In the genomic region with DNA sequence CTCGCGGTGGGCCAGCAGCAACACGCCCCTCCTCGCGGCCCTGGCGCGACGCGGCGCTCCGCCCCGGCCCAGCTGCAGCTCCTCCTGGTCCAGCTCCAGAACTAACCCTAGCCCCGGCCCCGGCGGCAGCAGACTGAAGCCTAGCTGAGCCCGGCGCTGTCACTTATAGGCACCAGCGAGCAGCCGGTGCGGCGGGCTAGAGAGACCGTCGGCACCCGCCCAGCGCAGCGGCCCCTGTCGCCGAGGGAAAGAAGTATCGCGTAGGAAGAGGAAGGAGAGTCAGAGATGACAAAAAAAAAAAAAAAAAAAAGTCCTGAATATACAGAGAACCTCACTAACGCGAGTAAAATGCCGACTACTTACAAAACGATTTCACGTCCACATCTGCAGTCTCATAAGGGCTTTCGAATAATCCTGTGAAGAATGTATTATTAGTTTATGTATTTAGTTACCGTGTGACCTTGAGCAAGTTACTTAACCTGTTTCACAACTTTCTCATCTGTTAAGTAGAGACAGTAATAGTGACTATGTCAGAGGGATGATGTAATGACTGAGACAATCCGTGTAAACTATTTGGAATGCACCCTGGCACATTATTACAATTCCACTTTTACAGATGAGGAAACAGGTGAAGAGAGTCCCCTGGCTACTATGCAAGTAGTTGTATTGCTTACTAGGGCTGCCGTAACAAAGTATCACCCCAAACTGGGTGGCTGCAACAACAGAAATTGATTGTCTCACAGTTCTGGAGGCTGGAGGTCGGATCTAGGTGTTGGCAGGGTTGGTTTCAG, we compare ENCODE assay signal across 8 cellular contexts. TPM values are rescaled to one million over a fixed set of nuclear protein-coding genes. Genes with fewer than 3 reads are reported as not detected.
DNase-seq lines count a peak whose midpoint lies in the region; ATAC-seq and TF ChIP-seq lines count a peak whose summit lies in the region.

TSS of gene SLC9A1 (minus strand) at position 135 of the 791 bp plus-strand sequence. CDS start 791 bp downstream, outside the sequence.

- no peaks in the 10 kb centered on the region for H3K9me3 Mint-ChIP-seq in Calu3 (ENCODE audit: low read depth, unreplicated experiment)

- peak within 1 kb of the TSS; percentile 100 for H2AFZ ChIP-seq in OCI-LY3 (ENCODE audit: low read depth, low read length)

- H3K4me3 Mint-ChIP-seq in Calu3 (ENCODE audit: low read depth, unreplicated experiment): peak within 1 kb of the TSS; percentile 90

- peaks cover 42% of the 10 kb centered on the region for H3K4me1 Mint-ChIP-seq in Calu3 (ENCODE audit: low read depth, unreplicated experiment)

- H3K4me2 ChIP-seq in OCI-LY3 (ENCODE audit: low read length): peak within 1 kb of the TSS; percentile 89

- no peaks in the 10 kb centered on the region for H3K9me3 ChIP-seq in OCI-LY3 (ENCODE audit: insufficient read depth, low read length)
- no peaks in the 10 kb centered on the region for H3K9me3 ChIP-seq in mononuclear cell (ENCODE audit: low read depth, low read length)

- no TSS peak for BruUV-seq in Calu3 (replicated peaks; lab: Mats Ljungman, UMichigan)

- CTCF ChIA-PET in Calu3 (lab: Charles Lee): interaction anchor here (0.6 to 1.6 kb wide), 6 partner anchors 11 to 138 kb away, joined by 3 to 16 read pairs (median 3); no protein-coding TSS in a partner anchor

- H3K4me1 ChIP-seq in OCI-LY3 (ENCODE audit: low read length): peaks cover 22% of the 10 kb centered on the region
- H3K4me1 ChIP-seq in mononuclear cell (ENCODE audit: insufficient read depth, low read length): peaks cover 47% of the 10 kb centered on the region

- H3K27me3 ChIP-seq in OCI-LY3 (ENCODE audit: low read depth, low read length) (no peaks in the 10 kb centered on the region), mononuclear cell (ENCODE audit: insufficient read depth, low read length) (no peaks in the 10 kb centered on the region)

- ATAC-seq in GM21367 (IDR thresholded peaks at IDR 0.05; ENCODE audit: unreplicated experiment): peak; percentile 86

- TF ChIP-seq CTCF in Calu3 (IDR thresholded peaks at IDR 0.05; ENCODE audit: unreplicated experiment): no peak
- TF ChIP-seq CTCF in OCI-LY3 (IDR thresholded peaks at IDR 0.05; ENCODE audit: low read depth, low read length): peak; percentile 57

- peaks cover 20% of the 10 kb centered on the region for H3K36me3 Mint-ChIP-seq in Calu3 (ENCODE audit: insufficient read depth, unreplicated experiment)

- peak within 1 kb of the TSS; percentile 48; the same call in 1 of the 2 replicates for H3K27ac ChIP-seq in OCI-LY3 (ENCODE audit: low read length)

- H3K27me3 Mint-ChIP-seq in Calu3 (ENCODE audit: unreplicated experiment): no peaks in the 10 kb centered on the region

- H3K36me3 ChIP-seq in OCI-LY3 (replicated peaks; ENCODE audit: low read depth, low read length): no peaks in the 10 kb centered on the region

- H3K9ac ChIP-seq in OCI-LY3 (ENCODE audit: low read length): peak within 1 kb of the TSS; percentile 86

- H3K27ac Mint-ChIP-seq in Calu3 (ENCODE audit: unreplicated experiment): peak within 1 kb of the TSS; percentile 96

- H3K4me3 ChIP-seq in OCI-LY3 (ENCODE audit: low read length) (peak within 1 kb of the TSS; percentile 95), mononuclear cell (ENCODE audit: low read length) (peak within 1 kb of the TSS; percentile 82)

- DNase-seq in Calu3 (peak; percentile 85), HUDEP-2 (lab: John Stamatoyannopoulos, UW; ENCODE audit: unreplicated experiment in 76 of 76) (peak in 75 of 76 experiments; percentile 29 to 93 (median 84)), activated T-cell treated with anti-CD3 and anti-CD28 coated beads for 1 hour (ENCODE audit: low read depth) (peak; percentile 93), epidermal melanocyte (ENCODE audit: insufficient read length, low spot score) (peak; percentile 68)
- peak; percentile 81 for DNase-seq in stimulated activated CD8-positive, alpha-beta memory T cell treated with anti-CD3 and anti-CD28 coated beads, Interleukin-4, amount 100 ng/mL, for 24 hours (ENCODE audit: low read depth)

- intact Hi-C loops in Calu3 (cut with micrococcal nuclease; ENCODE audit: unreplicated experiment): no loop called here

- no peaks in the 10 kb centered on the region for H4K20me1 ChIP-seq in OCI-LY3 (ENCODE audit: insufficient read depth, low read length)

- peaks cover 32% of the 10 kb centered on the region for H3K79me2 ChIP-seq in OCI-LY3 (ENCODE audit: low read length)

RNA-seq across cellular contexts. Expression of gene SLC9A1, which starts in this region (rescaled TPM):
- 16.4 and 17.4 TPM in 2 replicates for total RNA-seq in Calu3 (2022)
- total RNA-seq in mononuclear cell: 6.4 TPM

Comparison
In these comparisons a context has a peak if more than half of its experiments do, and no peak if none do; other contexts are left out.
1. Peak in every context shown above with its lines: DNase-seq, ATAC-seq, H3K4me3 ChIP-seq and H3K27ac ChIP-seq.